11 cellular contexts compared by ENCODE assay signal in the genomic region with DNA sequence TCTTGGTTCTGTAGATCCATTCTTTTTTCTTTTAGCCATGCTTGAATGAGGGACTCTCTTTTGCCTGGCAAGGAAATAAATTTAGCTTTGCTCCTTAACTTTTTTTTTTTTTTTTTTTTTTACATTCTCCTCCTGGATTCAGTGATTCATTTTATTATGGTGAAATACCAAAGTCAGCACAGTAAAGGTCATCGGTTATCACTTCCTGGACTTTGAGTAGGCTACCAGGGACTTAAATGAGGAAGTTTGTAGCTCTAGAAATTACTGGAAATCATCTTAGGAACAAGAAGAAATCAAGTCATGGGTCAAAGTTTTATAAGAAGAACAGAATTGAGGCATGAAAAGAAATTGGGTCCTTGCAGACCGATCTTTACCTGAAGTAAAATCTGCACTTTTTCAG.
DNase-seq lines count a peak whose midpoint lies in the region; ATAC-seq and TF ChIP-seq lines count a peak whose summit lies in the region.
"Had no signal": no experiment of that assay in that cellular context is flagged by ENCODE, and none has a peak within 500 bp of the region (broad histone marks: within the 10 kb centered on the region; RNA-seq: fewer than 3 reads in every experiment).

No MANE protein-coding gene starts in this region.

- no peaks in the 10 kb centered on the region for H3K9me3 ChIP-seq in colonic mucosa
- no peaks in the 10 kb centered on the region for H3K9me3 ChIP-seq in liver (ENCODE audit: control insufficient read depth in 4 of 4, low read length in 3 of 4)
- H3K9me3 ChIP-seq: neutrophil, vagina had no signal

- TF ChIP-seq CTCF in AG10803 (conservative IDR thresholded peaks at IDR 0.05; ENCODE audit: low read length) (no peak), colonic mucosa (IDR thresholded peaks at IDR 0.05) (no peak), liver (IDR thresholded peaks at IDR 0.05; ENCODE audit: low read depth, low read length, missing input control) (no peak), coronary artery (IDR thresholded peaks at IDR 0.05) (no peak)

- peak; percentile 50 for DNase-seq in AG10803 (ENCODE audit: low read depth)
- DNase-seq in NCI-H226: peak; percentile 33
- no peak for DNase-seq in colonic mucosa
- DNase-seq in NCI-H69 (lab: John Stamatoyannopoulos, UW): no peak
- no peak for DNase-seq in stimulated activated CD4-positive, alpha-beta T cell treated with anti-CD3 and anti-CD28 coated beads, Interleukin-4, amount 100 ng/mL, for 1 hour
- DNase-seq in coronary artery (ENCODE audit: low spot score): no peak
- DNase-seq: T-cell had no signal

- H3K4me1 ChIP-seq in colonic mucosa (peaks cover 2% of the 10 kb centered on the region), liver (ENCODE audit: control insufficient read depth in 4 of 4, insufficient read depth in 4 of 4, low read length in 3 of 4) (peaks cover 0 to 15% (median 2%) of the 10 kb centered on the region in 4 donors)
- H3K4me1 ChIP-seq: vagina had no signal

- ATAC-seq in HG03520 (IDR thresholded peaks at IDR 0.05; ENCODE audit: unreplicated experiment): no peak
- ATAC-seq: T-cell had no signal

- H3K27ac ChIP-seq in colonic mucosa (peak overlapping the region; percentile 69), liver (ENCODE audit: low read depth in 1 of 2, low read length in 2 of 2) (no peak overlapping the region), coronary artery (no peak overlapping the region)
- H3K27ac ChIP-seq: neutrophil, vagina had no signal

- H3K27me3 ChIP-seq in colonic mucosa (no peaks in the 10 kb centered on the region), liver (ENCODE audit: control insufficient read depth in 4 of 4, insufficient read depth in 4 of 4, low read length in 3 of 4) (no peaks in the 10 kb centered on the region)
- H3K27me3 ChIP-seq: neutrophil, vagina had no signal

- intact Hi-C loops in colonic mucosa (cut with DNase I): no loop called here

- H3K36me3 ChIP-seq in colonic mucosa (no peaks in the 10 kb centered on the region), liver (ENCODE audit: control insufficient read depth in 4 of 4, insufficient read depth in 3 of 4, low read depth in 1 of 4, low read length in 3 of 4) (no peaks in the 10 kb centered on the region)
- H3K36me3 ChIP-seq: neutrophil, vagina had no signal

- H3K9ac ChIP-seq in colonic mucosa (ENCODE audit: low read depth in 2 of 2, low read length in 2 of 2) (no peak overlapping the region), liver (ENCODE audit: low read depth in 1 of 2, low read length in 2 of 2) (no peak overlapping the region)

- H3K4me3 ChIP-seq in AG10803 (ENCODE audit: low read length): no peak overlapping the region
- H3K4me3 ChIP-seq in colonic mucosa: no peak overlapping the region
- no peak overlapping the region for H3K4me3 ChIP-seq in liver (ENCODE audit: low read depth in 1 of 3, low read length in 3 of 3)
- no peak overlapping the region for H3K4me3 ChIP-seq in coronary artery
- H3K4me3 ChIP-seq: vagina had no signal

- TF ChIP-seq RAD21 in liver (IDR thresholded peaks at IDR 0.05): peak; percentile 25 to 38

- 52% methylated on average over 2 of the region's 2 CpGs for WGBS in liver

TF ChIP-seq in liver, 16 proteins besides CTCF, POLR2A, EP300 and RAD21:
- peak; percentile 52 for TF ChIP-seq NR2F2 (IDR thresholded peaks at IDR 0.05)
- TF ChIP-seq ATF3 (IDR thresholded peaks at IDR 0.05): no peak
- TF ChIP-seq MAX (IDR thresholded peaks at IDR 0.05): peak; percentile 46
- peak; percentile 59 to 91 for TF ChIP-seq JUND (IDR thresholded peaks at IDR 0.05)
- peak; percentile 24 for TF ChIP-seq REST (IDR thresholded peaks at IDR 0.05)
- no peak for TF ChIP-seq HNF4G (IDR thresholded peaks at IDR 0.05)
- peak; percentile 85 to 90 for TF ChIP-seq HNF4A (conservative IDR thresholded peaks at IDR 0.05)
- TF ChIP-seq FOXA2 (IDR thresholded peaks at IDR 0.05): no peak
- TF ChIP-seq RXRA (IDR thresholded peaks at IDR 0.05): peak; percentile 59 to 60
- TF ChIP-seq SP1 (IDR thresholded peaks at IDR 0.05): peak; percentile 46
- TF ChIP-seq YY1 (IDR thresholded peaks at IDR 0.05): peak; percentile 39

Comparison
In these comparisons a context has a peak if more than half of its experiments do, and no peak if none do; other contexts are left out.
1. DNase-seq: peak in AG10803 (single experiment) and NCI-H226 (single experiment); none in colonic mucosa (single experiment), NCI-H69 (single experiment), stimulated activated CD4-positive, alpha-beta T cell treated with anti-CD3 and anti-CD28 coated beads, Interleukin-4, amount 100 ng/mL, for 1 hour (single experiment) and coronary artery (single experiment).